8 cellular contexts compared by ENCODE assay signal in the genomic region with DNA sequence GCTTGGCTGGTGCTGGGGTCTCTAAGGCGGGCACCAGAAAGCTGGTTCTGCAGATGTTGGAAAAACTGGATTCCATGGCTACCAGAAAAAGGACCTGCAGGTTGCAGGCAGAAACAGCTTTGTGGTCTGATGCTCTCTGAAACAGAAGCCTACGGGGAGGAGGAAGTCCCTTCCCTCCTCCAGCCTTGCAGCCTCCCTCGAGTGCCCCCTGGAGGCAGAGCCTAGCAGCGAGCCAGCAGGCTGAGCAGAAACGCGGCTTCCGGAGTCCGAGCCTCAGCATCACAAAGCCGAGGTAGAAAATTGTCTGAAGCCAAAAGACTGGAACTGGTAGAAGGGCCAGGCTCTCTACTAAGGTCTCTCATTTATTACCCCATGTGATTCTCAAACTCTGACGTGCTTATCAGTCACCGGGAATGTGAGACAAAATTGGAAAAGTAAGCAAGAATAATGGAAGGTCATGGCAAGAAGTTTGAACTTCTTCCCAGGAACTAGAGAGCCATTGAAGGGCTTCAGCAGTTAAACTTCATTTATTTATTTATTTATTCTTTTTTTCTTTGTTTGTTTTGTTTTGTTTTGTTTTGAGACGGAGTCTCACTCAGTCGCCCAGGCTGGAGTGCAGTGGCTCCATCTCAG.
A peak's percentile ranks its signal among the peaks of the same experiment; 100 is the strongest.
DNase-seq lines count a peak whose midpoint lies in the region; ATAC-seq and TF ChIP-seq lines count a peak whose summit lies in the region.

No MANE protein-coding gene starts in this region.

- H3K4me3 ChIP-seq in HL-60 (replicated peaks; ENCODE audit: insufficient read depth, low read length) (no peak overlapping the region), OCI-LY3 (ENCODE audit: low read length) (peak overlapping the region; percentile 66), epithelial cell of proximal tubule (ENCODE audit: low read depth, low read length) (peak overlapping the region; percentile 10)
- peak overlapping the region; percentile 45 for H3K4me3 ChIP-seq in naive thymus-derived CD4-positive, alpha-beta T cell (ENCODE audit: low read length)

- H2AFZ ChIP-seq in OCI-LY3 (ENCODE audit: low read depth, low read length): peak overlapping the region; percentile 90

- DNase-seq in Calu3 (peak; percentile 97), HL-60 (ENCODE audit: low read depth in 1 of 2, low spot score in 1 of 2) (peak; percentile 81 to 93), epithelial cell of proximal tubule (ENCODE audit: low read depth) (peak; percentile 23)
- DNase-seq in activated CD8-positive, alpha-beta memory T cell treated with anti-CD3 and anti-CD28 coated beads, Interleukin-2, amount 50 U/mL, for 48 hours: peak; percentile 96
- peak; percentile 71 to 93 (median 83) for DNase-seq in naive thymus-derived CD4-positive, alpha-beta T cell

- intact Hi-C loops in Calu3 (cut with micrococcal nuclease; ENCODE audit: unreplicated experiment): loop anchor here (5.0 kb wide), 1 partner anchor 40 kb away; no protein-coding TSS in a partner anchor
- intact Hi-C loops in naive thymus-derived CD4-positive, alpha-beta T cell (cut with micrococcal nuclease): loop anchor here (1.0 to 10.0 kb wide), 8 partner anchors 82 to 1892 kb away; a partner anchor contains a TSS

- no TSS peak for BruUV-seq in Calu3 (replicated peaks; lab: Mats Ljungman, UMichigan)

- no peaks in the 10 kb centered on the region for H3K79me2 ChIP-seq in OCI-LY3 (ENCODE audit: low read length)

- no peaks in the 10 kb centered on the region for H4K20me1 ChIP-seq in OCI-LY3 (ENCODE audit: insufficient read depth, low read length)

- no peaks in the 10 kb centered on the region for H3K27me3 ChIP-seq in HL-60 (ENCODE audit: insufficient read depth, poor library complexity, severe bottlenecking)
- no peaks in the 10 kb centered on the region for H3K27me3 ChIP-seq in OCI-LY3 (ENCODE audit: low read depth, low read length)
- no peaks in the 10 kb centered on the region for H3K27me3 ChIP-seq in naive thymus-derived CD4-positive, alpha-beta T cell (ENCODE audit: control insufficient read depth in 2 of 2, insufficient read depth in 2 of 2, low read length in 2 of 2)

- ATAC-seq in GM21360 (IDR thresholded peaks at IDR 0.05; ENCODE audit: unreplicated experiment): peak; percentile 95
- peak; percentile 97 for ATAC-seq in naive thymus-derived CD4-positive, alpha-beta T cell
- ATAC-seq in stimulated activated memory B cell treated with anti-CD40 and anti-IgM and Interleukin-4, amounts not matched to agents 10 μg/mL and 1 μg/mL and 100 μg/mL, for 72 hours: peak; percentile 93

- peaks cover 6% of the 10 kb centered on the region for H3K36me3 ChIP-seq in OCI-LY3 (replicated peaks; ENCODE audit: low read depth, low read length)
- no peaks in the 10 kb centered on the region for H3K36me3 ChIP-seq in naive thymus-derived CD4-positive, alpha-beta T cell (ENCODE audit: control insufficient read depth in 2 of 3, insufficient read depth in 3 of 3, low read length in 3 of 3)

- H3K4me2 ChIP-seq in OCI-LY3 (ENCODE audit: low read length): peak overlapping the region; percentile 90

- peak overlapping the region; percentile 28 for H3K4me3 Mint-ChIP-seq in Calu3 (ENCODE audit: low read depth, unreplicated experiment)
- H3K4me3 Mint-ChIP-seq in naive thymus-derived CD4-positive, alpha-beta T cell: peak overlapping the region in 8 of 10 donors; percentile 47 to 75 (median 67)
- peak overlapping the region; percentile 52 for H3K4me3 Mint-ChIP-seq in stimulated activated memory B cell treated with anti-CD40 and anti-IgM and Interleukin-4, amounts not matched to agents 10 μg/mL and 1 μg/mL and 100 μg/mL, for 72 hours

- POLR2A ChIA-PET in naive thymus-derived CD4-positive, alpha-beta T cell (lab: Charles Lee): interaction anchor here (0.5 to 3.3 kb wide), 4 partner anchors 83 to 928 kb away, joined by 4 to 15 read pairs (median 6); a partner anchor contains a TSS

- peak; percentile 88 for TF ChIP-seq CTCF in Calu3 (IDR thresholded peaks at IDR 0.05; ENCODE audit: unreplicated experiment)
- TF ChIP-seq CTCF in HL-60 (IDR thresholded peaks at IDR 0.05; ENCODE audit: insufficient read depth, low read length): peak; percentile 98
- TF ChIP-seq CTCF in OCI-LY3 (IDR thresholded peaks at IDR 0.05; ENCODE audit: low read depth, low read length): peak; percentile 90
- TF ChIP-seq CTCF in epithelial cell of proximal tubule (conservative IDR thresholded peaks at IDR 0.05; ENCODE audit: low read depth, low read length): peak; percentile 99

- no peak overlapping the region for H3K27ac Mint-ChIP-seq in Calu3 (ENCODE audit: unreplicated experiment)
- peak overlapping the region in 2 of 9 donors; percentile 6 to 65 for H3K27ac Mint-ChIP-seq in naive thymus-derived CD4-positive, alpha-beta T cell
- H3K27ac Mint-ChIP-seq in stimulated activated memory B cell treated with anti-CD40 and anti-IgM and Interleukin-4, amounts not matched to agents 10 μg/mL and 1 μg/mL and 100 μg/mL, for 72 hours: peak overlapping the region; percentile 69

- no peaks in the 10 kb centered on the region for H3K9me3 Mint-ChIP-seq in Calu3 (ENCODE audit: low read depth, unreplicated experiment)
- H3K9me3 Mint-ChIP-seq in naive thymus-derived CD4-positive, alpha-beta T cell: no peaks in the 10 kb centered on the region
- no peaks in the 10 kb centered on the region for H3K9me3 Mint-ChIP-seq in stimulated activated memory B cell treated with anti-CD40 and anti-IgM and Interleukin-4, amounts not matched to agents 10 μg/mL and 1 μg/mL and 100 μg/mL, for 72 hours

- H3K4me1 ChIP-seq in OCI-LY3 (ENCODE audit: low read length): peaks cover 37% of the 10 kb centered on the region
- H3K4me1 ChIP-seq in naive thymus-derived CD4-positive, alpha-beta T cell (ENCODE audit: control insufficient read depth in 2 of 2, insufficient read depth in 2 of 2, low read length in 2 of 2): peaks cover 0 to 6% of the 10 kb centered on the region in 2 donors

- H3K36me3 Mint-ChIP-seq in Calu3 (ENCODE audit: insufficient read depth, unreplicated experiment): no peaks in the 10 kb centered on the region
- no peaks in the 10 kb centered on the region for H3K36me3 Mint-ChIP-seq in naive thymus-derived CD4-positive, alpha-beta T cell
- H3K36me3 Mint-ChIP-seq in stimulated activated memory B cell treated with anti-CD40 and anti-IgM and Interleukin-4, amounts not matched to agents 10 μg/mL and 1 μg/mL and 100 μg/mL, for 72 hours: peaks cover 6% of the 10 kb centered on the region

- peaks cover 8% of the 10 kb centered on the region for H3K4me1 Mint-ChIP-seq in Calu3 (ENCODE audit: low read depth, unreplicated experiment)
- H3K4me1 Mint-ChIP-seq in naive thymus-derived CD4-positive, alpha-beta T cell: peaks cover 8 to 34% (median 31%) of the 10 kb centered on the region in 7 donors
- H3K4me1 Mint-ChIP-seq in stimulated activated memory B cell treated with anti-CD40 and anti-IgM and Interleukin-4, amounts not matched to agents 10 μg/mL and 1 μg/mL and 100 μg/mL, for 72 hours: peaks cover 21% of the 10 kb centered on the region

- H3K9ac ChIP-seq in OCI-LY3 (ENCODE audit: low read length): peak overlapping the region; percentile 44

- H3K27ac ChIP-seq in HL-60 (replicated peaks) (no peak overlapping the region), OCI-LY3 (ENCODE audit: low read length) (peak overlapping the region; percentile 28; the same call in 1 of the 2 replicates)
- no peak overlapping the region for H3K27ac ChIP-seq in naive thymus-derived CD4-positive, alpha-beta T cell (ENCODE audit: low read depth, low read length)

- H3K27me3 Mint-ChIP-seq in Calu3 (ENCODE audit: unreplicated experiment): no peaks in the 10 kb centered on the region
- no peaks in the 10 kb centered on the region for H3K27me3 Mint-ChIP-seq in naive thymus-derived CD4-positive, alpha-beta T cell
- no peaks in the 10 kb centered on the region for H3K27me3 Mint-ChIP-seq in stimulated activated memory B cell treated with anti-CD40 and anti-IgM and Interleukin-4, amounts not matched to agents 10 μg/mL and 1 μg/mL and 100 μg/mL, for 72 hours

- H3K9me3 ChIP-seq in OCI-LY3 (ENCODE audit: insufficient read depth, low read length): peaks cover 9% of the 10 kb centered on the region; the same call in 1 of the 2 replicates
- no peaks in the 10 kb centered on the region for H3K9me3 ChIP-seq in naive thymus-derived CD4-positive, alpha-beta T cell (ENCODE audit: control insufficient read depth in 2 of 3, low read length in 3 of 3)

- CTCF ChIA-PET in Calu3 (lab: Charles Lee): interaction anchor here (0.8 to 1.3 kb wide), 4 partner anchors 16 to 327 kb away, joined by 3 to 8 read pairs (median 4); no protein-coding TSS in a partner anchor
- CTCF ChIA-PET in naive thymus-derived CD4-positive, alpha-beta T cell (lab: Charles Lee): interaction anchor here (0.7 to 5.0 kb wide), 16 partner anchors 52 to 427 kb away, joined by 3 to 71 read pairs (median 4); a partner anchor contains a TSS

Comparison
In these comparisons a context has a peak if more than half of its experiments do, and no peak if none do; other contexts are left out.
1. DNase-seq: peak in every context shown above with its lines; median percentile 97 in Calu3; 96 in activated CD8-positive, alpha-beta memory T cell treated with anti-CD3 and anti-CD28 coated beads, Interleukin-2, amount 50 U/mL, for 48 hours; 87 in HL-60; 83 in naive thymus-derived CD4-positive, alpha-beta T cell; 23 in epithelial cell of proximal tubule.